In the genomic region with DNA sequence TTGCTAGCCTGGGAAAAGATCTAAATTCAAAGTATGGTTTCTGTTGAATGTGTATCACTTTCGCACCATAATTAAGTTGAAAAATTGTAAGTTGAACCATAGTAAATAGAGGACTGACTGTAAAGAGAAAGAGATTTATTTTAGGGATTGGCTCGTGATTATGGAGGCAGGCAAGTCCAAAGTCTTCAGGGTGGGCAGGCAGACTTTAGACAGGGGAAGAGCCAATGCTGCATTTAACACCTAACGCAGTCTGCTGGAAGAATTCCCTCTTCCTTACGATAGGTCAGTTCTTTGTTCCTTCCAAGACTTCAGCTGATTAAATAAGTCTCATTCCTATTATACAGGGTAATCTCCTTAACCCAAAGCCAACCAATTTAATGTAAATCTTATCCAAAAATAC, we compare ENCODE assay signal across 19 cellular contexts. TPM values are rescaled to one million over a fixed set of nuclear protein-coding genes. Genes with fewer than 3 reads are reported as not detected.
DNase-seq lines count a peak whose midpoint lies in the region; ATAC-seq, FAIRE-seq and TF ChIP-seq lines count a peak whose summit lies in the region.
"Had no signal": no experiment of that assay in that cellular context is flagged by ENCODE, and none has a peak within 500 bp of the region (broad histone marks: within the 10 kb centered on the region; RNA-seq: fewer than 3 reads in every experiment).

No MANE protein-coding gene starts in this region.

- H3K27ac ChIP-seq in hepatocyte (peak overlapping the region; percentile 46), small intestine (ENCODE audit: low read depth in 1 of 2, low read length in 1 of 2) (no peak overlapping the region)
- H3K27ac ChIP-seq: 22Rv1, A549, C4-2B had no signal

- POLR2A ChIA-PET in naive thymus-derived CD8-positive, alpha-beta T cell (lab: Charles Lee) = no interaction called here

- H3K4me3 Mint-ChIP-seq in naive thymus-derived CD8-positive, alpha-beta T cell = no peak overlapping the region
- H3K4me3 Mint-ChIP-seq: CD4-positive, alpha-beta T cell; H9 had no signal

- no peaks in the 10 kb centered on the region for H4K20me1 ChIP-seq in hepatocyte (ENCODE audit: insufficient read depth, poor library complexity, severe bottlenecking)

- H3K9me3 ChIP-seq in hepatocyte (ENCODE audit: low read depth) (no peaks in the 10 kb centered on the region), small intestine (ENCODE audit: control insufficient read depth, low read depth) (no peaks in the 10 kb centered on the region)
- H3K9me3 ChIP-seq: A549, Caco-2 had no signal

- no peak for TF ChIP-seq CTCF in hepatocyte (IDR thresholded peaks at IDR 0.05; ENCODE audit: poor library complexity)

- no peak overlapping the region for H2AFZ ChIP-seq in hepatocyte

- no peak overlapping the region for H3K4me2 ChIP-seq in hepatocyte
- H3K4me2 ChIP-seq: A549 had no signal

- peaks cover 0 to 4% (median 0%) of the 10 kb centered on the region in 5 donors for H3K27me3 Mint-ChIP-seq in naive thymus-derived CD8-positive, alpha-beta T cell
- H3K27me3 Mint-ChIP-seq: CD4-positive, alpha-beta T cell had no signal

- FAIRE-seq in small intestine (lab: Jason Lieb, UNC) = no peak
- FAIRE-seq: A549, H1 had no signal

- peaks cover 0 to 7% (median 0%) of the 10 kb centered on the region in 9 donors for H3K9me3 Mint-ChIP-seq in naive thymus-derived CD8-positive, alpha-beta T cell
- H3K9me3 Mint-ChIP-seq: CD4-positive, alpha-beta T cell; H9 had no signal

- 75% methylated on average over 4 of the region's 4 CpGs for WGBS in hepatocyte (ENCODE audit: low lambda C conversion rate, missing lambda C conversion rate)
- WGBS in small intestine, 3 donors = 28 to 70% (median 36%) methylated on average over 4 of the region's 4 CpGs

- no peaks in the 10 kb centered on the region for H3K36me3 ChIP-seq in hepatocyte (replicated peaks; ENCODE audit: insufficient read depth, low read depth)
- peaks cover 0 to 3% of the 10 kb centered on the region in 2 donors for H3K36me3 ChIP-seq in small intestine (ENCODE audit: control insufficient read depth in 2 of 2, insufficient read depth in 2 of 2, low read length in 2 of 2)

- H3K4me1 ChIP-seq in hepatocyte (ENCODE audit: insufficient read depth) (peaks cover 5% of the 10 kb centered on the region), small intestine (ENCODE audit: control insufficient read depth in 2 of 2, insufficient read depth in 1 of 2, low read depth in 1 of 2, low read length in 1 of 2) (peaks cover 0 to 4% of the 10 kb centered on the region in 2 donors)

- H3K27ac Mint-ChIP-seq in naive thymus-derived CD8-positive, alpha-beta T cell = no peak overlapping the region
- H3K27ac Mint-ChIP-seq: CD4-positive, alpha-beta T cell; H9 had no signal

- H3K27me3 ChIP-seq in hepatocyte = no peaks in the 10 kb centered on the region
- no peaks in the 10 kb centered on the region for H3K27me3 ChIP-seq in small intestine (ENCODE audit: control insufficient read depth in 2 of 2, insufficient read depth in 2 of 2, low read length in 2 of 2)

- DNase-seq in NCI-H82 (lab: John Stamatoyannopoulos, UW) = peak; percentile 61
- no peak for DNase-seq in NCI-H82 treated with DMSO at 0.1 percent for 48 hours (lab: John Stamatoyannopoulos, UW; ENCODE audit: unreplicated experiment)
- DNase-seq in hepatocyte (ENCODE audit: low spot score) = no peak
- peak; percentile 25 for DNase-seq in small intestine
- DNase-seq in stimulated activated CD4-positive, alpha-beta T cell treated with anti-CD3 and anti-CD28 coated beads, Interleukin-2, amount 100 ng/mL, for 48 hours = no peak
- DNase-seq in naive thymus-derived CD8-positive, alpha-beta T cell = no peak
- DNase-seq in effector CD4-positive, alpha-beta T cell = no peak
- DNase-seq: AML-193; Caco-2; CD4-positive, alpha-beta T cell; DMS79 treated with DMSO at 0.1 percent for 48 hours; GF-D8; H9 had no signal

- H3K79me2 ChIP-seq in hepatocyte = no peaks in the 10 kb centered on the region

- H3K4me1 Mint-ChIP-seq in naive thymus-derived CD8-positive, alpha-beta T cell = no peaks in the 10 kb centered on the region

- H3K36me3 Mint-ChIP-seq in naive thymus-derived CD8-positive, alpha-beta T cell = no peaks in the 10 kb centered on the region

- H3K9me2 ChIP-seq in hepatocyte (replicated peaks; ENCODE audit: insufficient read depth) = no peaks in the 10 kb centered on the region

- H3K4me3 ChIP-seq in hepatocyte (no peak overlapping the region), small intestine (ENCODE audit: low read depth in 1 of 2, low read length in 2 of 2) (no peak overlapping the region)
- H3K4me3 ChIP-seq: A549 had no signal

- no peak for ATAC-seq in naive thymus-derived CD8-positive, alpha-beta T cell
- ATAC-seq: A549 had no signal

RNA-seq across cellular contexts. Expression of gene C3orf85, which starts 15.8 kb away (rescaled TPM):
- total RNA-seq in hepatocyte = 19.3 and 33.4 TPM in 2 replicates
- polyA plus RNA-seq in hepatocyte (40.5 and 52.2 TPM in 2 replicates), small intestine (100 to 1,000 TPM in 2 of 3 donors, 10 to 100 TPM in 1; 10.3 to 131 (median 121) TPM)
- not detected for total RNA-seq in naive thymus-derived CD8-positive, alpha-beta T cell
- polyA plus RNA-seq in naive thymus-derived CD8-positive, alpha-beta T cell = not detected
- total RNA-seq: CD4-positive, alpha-beta T cell; H1; H9; HT1080 had no signal
- polyA plus RNA-seq: A549, BJ, H1 had no signal

RNA-seq across cellular contexts. Expression of gene MORC1, which starts 34.4 kb away (rescaled TPM):
- 5.6 and 6.7 TPM in 2 replicates for total RNA-seq in hepatocyte
- 2.8 and 5.7 TPM in 2 replicates for polyA plus RNA-seq in hepatocyte
- not detected for polyA plus RNA-seq in small intestine
- not detected for total RNA-seq in naive thymus-derived CD8-positive, alpha-beta T cell
- polyA plus RNA-seq in naive thymus-derived CD8-positive, alpha-beta T cell = not detected
- total RNA-seq: Caco-2; CD4-positive, alpha-beta T cell; H1; H9 had no signal
- polyA plus RNA-seq: A549, BJ, H1 had no signal

Comparison
In these comparisons a context has a peak if more than half of its experiments do, and no peak if none do; other contexts are left out.
1. DNase-seq: peak in NCI-H82 (single experiment) and small intestine (single experiment); none in NCI-H82 treated with DMSO at 0.1 percent for 48 hours (single experiment), hepatocyte (single experiment), stimulated activated CD4-positive, alpha-beta T cell treated with anti-CD3 and anti-CD28 coated beads, Interleukin-2, amount 100 ng/mL, for 48 hours (0 of 2), naive thymus-derived CD8-positive, alpha-beta T cell (0 of 10) and effector CD4-positive, alpha-beta T cell (single experiment).
2. RNA of gene C3orf85, which starts 15.8 kb away (polyA plus RNA-seq): 10.3 to 131 TPM in small intestine and 40.5 to 52.2 TPM in hepatocyte; not detected in naive thymus-derived CD8-positive, alpha-beta T cell; every median in the first group is over 10 times any median in the second.